ENCODE assay signal across 8 cellular contexts in genomic region chr11:77411717-77412441, GRCh38.
A peak's percentile ranks its signal among the peaks of the same experiment; 100 is the strongest.
DNase-seq lines count a peak whose midpoint lies in the region; ATAC-seq, FAIRE-seq and TF ChIP-seq lines count a peak whose summit lies in the region.

No MANE protein-coding gene starts in this region.

- peak; percentile 65 for TF ChIP-seq POLR2A in NB4 (IDR thresholded peaks at IDR 0.05; ENCODE audit: extremely low read depth, insufficient read length)

- peaks cover 35% of the 10 kb centered on the region for H3K4me1 Mint-ChIP-seq in central memory CD8-positive, alpha-beta T cell

- H3K9me3 ChIP-seq in kidney (ENCODE audit: control insufficient read depth in 1 of 2, low read length in 2 of 2), result no peaks in the 10 kb centered on the region

- DNase-seq in GM10266 (ENCODE audit: extremely low spot score) (peak; percentile 77), HFF-Myc (ENCODE audit: extremely low read depth, low read depth) (peak; percentile 42), NB4 (ENCODE audit: low read depth) (peak; percentile 93), kidney (peak; percentile 94), NCI-H1930 (lab: John Stamatoyannopoulos, UW) (no peak)
- DNase-seq in activated CD4-positive, CD25-positive, alpha-beta regulatory T cell treated with anti-CD3 and anti-CD28 coated beads, Interleukin-2, amount 50 U/mL, for 16 hours (ENCODE audit: low read depth, low spot score), result peak; percentile 50
- peak; percentile 61 for DNase-seq in central memory CD8-positive, alpha-beta T cell (ENCODE audit: low spot score in 2 of 2)
- peak; percentile 52 to 62 for DNase-seq in stimulated activated CD4-positive, alpha-beta T cell treated with anti-CD3 and anti-CD28 coated beads, Interleukin-15, amount 100 ng/mL, for 1 hour (ENCODE audit: low read depth in 1 of 2, low spot score in 1 of 2)

- peak overlapping the region; percentile 42 to 50 for H3K9ac ChIP-seq in kidney (ENCODE audit: low read length in 2 of 2)

- H3K27ac Mint-ChIP-seq in central memory CD8-positive, alpha-beta T cell (ENCODE audit: low read depth), result peak overlapping the region; percentile 50

- TF ChIP-seq CTCF in GM10266 (IDR thresholded peaks at IDR 0.05; ENCODE audit: control insufficient read depth, insufficient read depth, low read depth, missing control alignments) (peak; percentile 48), HFF-Myc (IDR thresholded peaks at IDR 0.05; ENCODE audit: low read depth, low read length, missing control alignments) (no peak), NB4 (IDR thresholded peaks at IDR 0.05; ENCODE audit: low read depth, low read length) (no peak), kidney (IDR thresholded peaks at IDR 0.05; ENCODE audit: borderline replicate concordance, extremely low read depth, insufficient read depth) (no peak)

- intact Hi-C loops in kidney (cut with DNase I), result no loop called here

- H3K36me3 ChIP-seq in kidney (ENCODE audit: control insufficient read depth in 1 of 2, insufficient read depth in 2 of 2, low read length in 2 of 2), result no peaks in the 10 kb centered on the region

- H3K27me3 Mint-ChIP-seq in central memory CD8-positive, alpha-beta T cell, result no peaks in the 10 kb centered on the region

- peak; percentile 96 for ATAC-seq in central memory CD8-positive, alpha-beta T cell (replicated peaks; ENCODE audit: extremely low read depth, poor library complexity, severe bottlenecking)

- no peak for FAIRE-seq in kidney (lab: Jason Lieb, UNC)

- H3K4me1 ChIP-seq in kidney (ENCODE audit: control insufficient read depth in 1 of 2, insufficient read depth in 1 of 2, low read depth in 1 of 2, low read length in 2 of 2), result peaks cover 6 to 8% of the 10 kb centered on the region in 2 donors

- H3K9me3 Mint-ChIP-seq in central memory CD8-positive, alpha-beta T cell, result no peaks in the 10 kb centered on the region

- H3K4me3 ChIP-seq in HFF-Myc (replicated peaks; ENCODE audit: low read depth, low read length) (peak overlapping the region; percentile 61), NB4 (ENCODE audit: low read depth, low read length) (peak overlapping the region; percentile 72), kidney (ENCODE audit: low read length in 2 of 2) (peak overlapping the region; percentile 59)

- H3K4me3 Mint-ChIP-seq in central memory CD8-positive, alpha-beta T cell, result peak overlapping the region; percentile 92

- H3K27ac ChIP-seq in kidney (ENCODE audit: low read depth in 2 of 2, low read length in 2 of 2), result peak overlapping the region; percentile 10 to 12

- H3K36me3 Mint-ChIP-seq in central memory CD8-positive, alpha-beta T cell (ENCODE audit: insufficient read depth), result peaks cover 2% of the 10 kb centered on the region

Comparison
In these comparisons a context has a peak if more than half of its experiments do, and no peak if none do; other contexts are left out.
1. DNase-seq: peak in GM10266 (single experiment), HFF-Myc (single experiment), NB4 (single experiment), activated CD4-positive, CD25-positive, alpha-beta regulatory T cell treated with anti-CD3 and anti-CD28 coated beads, Interleukin-2, amount 50 U/mL, for 16 hours (single experiment), central memory CD8-positive, alpha-beta T cell (2 of 2), kidney (single experiment) and stimulated activated CD4-positive, alpha-beta T cell treated with anti-CD3 and anti-CD28 coated beads, Interleukin-15, amount 100 ng/mL, for 1 hour (2 of 2); none in NCI-H1930 (0 of 2).
2. Peak in every context shown above with its lines, with median percentiles within 50 percentile points of each other: H3K4me3 ChIP-seq.